ENCODE assay signal across 1 cellular context in genomic region chr1:46718727-46719622, GRCh38.
A peak's percentile ranks its signal among the peaks of the same experiment; 100 is the strongest.
TF ChIP-seq lines count a peak whose summit lies in the region.

A gene with protein sequence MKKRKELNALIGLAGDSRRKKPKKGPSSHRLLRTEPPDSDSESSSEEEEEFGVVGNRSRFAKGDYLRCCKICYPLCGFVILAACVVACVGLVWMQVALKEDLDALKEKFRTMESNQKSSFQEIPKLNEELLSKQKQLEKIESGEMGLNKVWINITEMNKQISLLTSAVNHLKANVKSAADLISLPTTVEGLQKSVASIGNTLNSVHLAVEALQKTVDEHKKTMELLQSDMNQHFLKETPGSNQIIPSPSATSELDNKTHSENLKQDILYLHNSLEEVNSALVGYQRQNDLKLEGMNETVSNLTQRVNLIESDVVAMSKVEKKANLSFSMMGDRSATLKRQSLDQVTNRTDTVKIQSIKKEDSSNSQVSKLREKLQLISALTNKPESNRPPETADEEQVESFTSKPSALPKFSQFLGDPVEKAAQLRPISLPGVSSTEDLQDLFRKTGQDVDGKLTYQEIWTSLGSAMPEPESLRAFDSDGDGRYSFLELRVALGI (minus strand): TSS chr1:46719114. CDS start chr1:46718087, 1,027 bp downstream.

TF ChIP-seq in HepG2, 621 proteins besides CTCF, POLR2A, EP300 and RAD21 (continued from another document and continues in another):
- TF ChIP-seq AHDC1 (CRISPR knock-in tag; IDR thresholded peaks at IDR 0.05; ENCODE audit: borderline replicate concordance) (no peak), RARG (CRISPR knock-in tag; IDR thresholded peaks at IDR 0.05; ENCODE audit: low read depth) (no peak), IKZF4 (CRISPR knock-in tag; IDR thresholded peaks at IDR 0.05; ENCODE audit: borderline replicate concordance, low read depth, not compliant biosample characterization) (peak; percentile 7), KAT8 (CRISPR knock-in tag; IDR thresholded peaks at IDR 0.05) (peak; percentile 94), EED (CRISPR knock-in tag; IDR thresholded peaks at IDR 0.05) (peak; percentile 86; the same call in 1 of the 2 replicates), ZNF460 (CRISPR knock-in tag; IDR thresholded peaks at IDR 0.05; ENCODE audit: borderline replicate concordance) (no peak), XRCC5 (optimal IDR thresholded peaks at IDR 0.05; ENCODE audit: low read length) (peak; percentile 67), DRAP1 (CRISPR knock-in tag; IDR thresholded peaks at IDR 0.05) (peak; percentile 57; the same call in 1 of the 2 replicates), ZNF546 (CRISPR knock-in tag; conservative IDR thresholded peaks at IDR 0.05) (no peak; the same call in 1 of the 2 replicates), KDM5A (IDR thresholded peaks at IDR 0.05; ENCODE audit: borderline replicate concordance, low read length) (peak; percentile 81), NAIF1 (CRISPR knock-in tag; IDR thresholded peaks at IDR 0.05; ENCODE audit: borderline replicate concordance) (no peak), ZSCAN9 (CRISPR knock-in tag; IDR thresholded peaks at IDR 0.05; ENCODE audit: borderline replicate concordance) (no peak; the same call in 1 of the 2 replicates), ZBTB8A (CRISPR knock-in tag; IDR thresholded peaks at IDR 0.05; ENCODE audit: borderline replicate concordance, low read depth) (no peak), NR2C2 (CRISPR knock-in tag; IDR thresholded peaks at IDR 0.05; ENCODE audit: borderline replicate concordance) (peak; percentile 91), ETV6 (CRISPR knock-in tag; conservative IDR thresholded peaks at IDR 0.05) (no peak), REL (CRISPR knock-in tag; conservative IDR thresholded peaks at IDR 0.05) (0 out of 2 replicates have a peak, but pooled peaks have one; percentile 58), MYNN (CRISPR knock-in tag; IDR thresholded peaks at IDR 0.05; ENCODE audit: low read depth) (no peak), ZNF674 (CRISPR knock-in tag; IDR thresholded peaks at IDR 0.05; ENCODE audit: low read depth) (no peak), RBFOX2 (IDR thresholded peaks at IDR 0.05; ENCODE audit: low read depth, low read length) (peak; percentile 95), ERF (CRISPR knock-in tag; IDR thresholded peaks at IDR 0.05) (peak; percentile 73; the same call in 1 of the 2 replicates), ZNF747 (CRISPR knock-in tag; IDR thresholded peaks at IDR 0.05; ENCODE audit: borderline replicate concordance) (peak; percentile 88; the same call in 1 of the 2 replicates), MTA3 (CRISPR knock-in tag; IDR thresholded peaks at IDR 0.05) (no peak), PHB2 (IDR thresholded peaks at IDR 0.05; ENCODE audit: partially characterized antibody) (no peak), ZNF143 (CRISPR knock-in tag; IDR thresholded peaks at IDR 0.05) (no peak), JUN (CRISPR knock-in tag; IDR thresholded peaks at IDR 0.05) (no peak), HDAC6 (IDR thresholded peaks at IDR 0.05; ENCODE audit: low read depth, low read length) (no peak), ATM (IDR thresholded peaks at IDR 0.05; ENCODE audit: borderline replicate concordance) (no peak), ZGPAT (CRISPR knock-in tag; IDR thresholded peaks at IDR 0.05) (peak; percentile 89), ZNF841 (CRISPR knock-in tag; IDR thresholded peaks at IDR 0.05; ENCODE audit: borderline replicate concordance) (no peak), ZNF569 (CRISPR knock-in tag; IDR thresholded peaks at IDR 0.05; ENCODE audit: borderline replicate concordance) (no peak), TEAD3 (CRISPR knock-in tag; optimal IDR thresholded peaks at IDR 0.05; ENCODE audit: borderline replicate concordance) (peak; percentile 36), ZNF275 (CRISPR knock-in tag; IDR thresholded peaks at IDR 0.05; ENCODE audit: borderline replicate concordance) (peak; percentile 32; the same call in 1 of the 2 replicates), FOXA1 (IDR thresholded peaks at IDR 0.05) (no peak), FOXA1 (CRISPR knock-in tag; IDR thresholded peaks at IDR 0.05) (no peak), SCMH1 (CRISPR knock-in tag; IDR thresholded peaks at IDR 0.05; ENCODE audit: borderline replicate concordance) (no peak), ZNF557 (CRISPR knock-in tag; IDR thresholded peaks at IDR 0.05) (no peak), HOXA3 (CRISPR knock-in tag; IDR thresholded peaks at IDR 0.05) (peak; percentile 87), ZNF670 (CRISPR knock-in tag; IDR thresholded peaks at IDR 0.05; ENCODE audit: borderline replicate concordance) (peak; percentile 36; the same call in 1 of the 2 replicates), ZC3H4 (CRISPR knock-in tag; IDR thresholded peaks at IDR 0.05; ENCODE audit: borderline replicate concordance) (no peak), ZNF775 (CRISPR knock-in tag; IDR thresholded peaks at IDR 0.05; ENCODE audit: borderline replicate concordance) (no peak), DNMT3B (CRISPR knock-in tag; conservative IDR thresholded peaks at IDR 0.05) (peak; percentile 45; the same call in 1 of the 2 replicates), GZF1 (CRISPR knock-in tag; IDR thresholded peaks at IDR 0.05) (no peak), ZNF17 (CRISPR knock-in tag; IDR thresholded peaks at IDR 0.05) (no peak), CENPX (CRISPR knock-in tag; IDR thresholded peaks at IDR 0.05) (no peak), PHF20 (CRISPR knock-in tag; IDR thresholded peaks at IDR 0.05) (peak; percentile 92), NR1H2 (CRISPR knock-in tag; IDR thresholded peaks at IDR 0.05; ENCODE audit: borderline replicate concordance, low read depth) (no peak), ZNF737 (CRISPR knock-in tag; IDR thresholded peaks at IDR 0.05; ENCODE audit: borderline replicate concordance) (no peak), ZNF331 (CRISPR knock-in tag; IDR thresholded peaks at IDR 0.05) (peak; percentile 52; the same call in 1 of the 2 replicates), GMEB2 (CRISPR knock-in tag; IDR thresholded peaks at IDR 0.05; ENCODE audit: low read depth) (no peak), HNF1B (CRISPR knock-in tag; IDR thresholded peaks at IDR 0.05) (no peak; the same call in 1 of the 2 replicates), NFYB (CRISPR knock-in tag; IDR thresholded peaks at IDR 0.05) (peak; percentile 94), POGZ (CRISPR knock-in tag; IDR thresholded peaks at IDR 0.05) (peak; percentile 72)
- TF ChIP-seq, protein P1, sequence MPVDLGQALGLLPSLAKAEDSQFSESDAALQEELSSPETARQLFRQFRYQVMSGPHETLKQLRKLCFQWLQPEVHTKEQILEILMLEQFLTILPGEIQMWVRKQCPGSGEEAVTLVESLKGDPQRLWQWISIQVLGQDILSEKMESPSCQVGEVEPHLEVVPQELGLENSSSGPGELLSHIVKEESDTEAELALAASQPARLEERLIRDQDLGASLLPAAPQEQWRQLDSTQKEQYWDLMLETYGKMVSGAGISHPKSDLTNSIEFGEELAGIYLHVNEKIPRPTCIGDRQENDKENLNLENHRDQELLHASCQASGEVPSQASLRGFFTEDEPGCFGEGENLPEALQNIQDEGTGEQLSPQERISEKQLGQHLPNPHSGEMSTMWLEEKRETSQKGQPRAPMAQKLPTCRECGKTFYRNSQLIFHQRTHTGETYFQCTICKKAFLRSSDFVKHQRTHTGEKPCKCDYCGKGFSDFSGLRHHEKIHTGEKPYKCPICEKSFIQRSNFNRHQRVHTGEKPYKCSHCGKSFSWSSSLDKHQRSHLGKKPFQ (CRISPR knock-in tag; IDR thresholded peaks at IDR 0.05; ENCODE audit: insufficient replicate concordance), result peak; percentile 32
- TF ChIP-seq, protein P2, sequence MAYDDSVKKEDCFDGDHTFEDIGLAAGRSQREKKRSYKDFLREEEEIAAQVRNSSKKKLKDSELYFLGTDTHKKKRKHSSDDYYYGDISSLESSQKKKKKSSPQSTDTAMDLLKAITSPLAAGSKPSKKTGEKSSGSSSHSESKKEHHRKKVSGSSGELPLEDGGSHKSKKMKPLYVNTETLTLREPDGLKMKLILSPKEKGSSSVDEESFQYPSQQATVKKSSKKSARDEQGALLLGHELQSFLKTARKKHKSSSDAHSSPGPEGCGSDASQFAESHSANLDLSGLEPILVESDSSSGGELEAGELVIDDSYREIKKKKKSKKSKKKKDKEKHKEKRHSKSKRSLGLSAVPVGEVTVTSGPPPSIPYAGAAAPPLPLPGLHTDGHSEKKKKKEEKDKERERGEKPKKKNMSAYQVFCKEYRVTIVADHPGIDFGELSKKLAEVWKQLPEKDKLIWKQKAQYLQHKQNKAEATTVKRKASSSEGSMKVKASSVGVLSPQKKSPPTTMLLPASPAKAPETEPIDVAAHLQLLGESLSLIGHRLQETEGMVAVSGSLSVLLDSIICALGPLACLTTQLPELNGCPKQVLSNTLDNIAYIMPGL (CRISPR knock-in tag; IDR thresholded peaks at IDR 0.05; ENCODE audit: borderline replicate concordance in 1 of 2, low read depth in 1 of 2), result peak; percentile 64 to 72; a peak in 2 of 4 replicates
